Comparison of ENCODE assay signal across 1 cellular context in genomic region chr19:1054102-1055027, GRCh38.
TF ChIP-seq lines count a peak whose summit lies in the region.

No MANE protein-coding gene starts in this region.

TF ChIP-seq in HepG2, 621 proteins besides CTCF, POLR2A, EP300 and RAD21:
- peak; percentile 75 for TF ChIP-seq ZFP36 (IDR thresholded peaks at IDR 0.05; ENCODE audit: borderline replicate concordance, low read depth, low read length, partially characterized antibody)
- TF ChIP-seq RBFOX2 (IDR thresholded peaks at IDR 0.05; ENCODE audit: low read depth, low read length) = peak; percentile 25; the same call in 1 of the 2 replicates
- TF ChIP-seq MZF1 (CRISPR knock-in tag; IDR thresholded peaks at IDR 0.05; ENCODE audit: borderline replicate concordance) = no peak
- TF ChIP-seq ZMYM3 (CRISPR knock-in tag; IDR thresholded peaks at IDR 0.05) = peak; percentile 81
